Comparison of ENCODE assay signal across 13 cellular contexts in genomic region chr17:49717371-49717841, GRCh38. TPM values are rescaled to one million over a fixed set of nuclear protein-coding genes. Genes with fewer than 3 reads are reported as not detected.
DNase-seq lines count a peak whose midpoint lies in the region; ATAC-seq, FAIRE-seq and TF ChIP-seq lines count a peak whose summit lies in the region.
"Had no signal": no experiment of that assay in that cellular context is flagged by ENCODE, and none has a peak within 500 bp of the region (broad histone marks: within the 10 kb centered on the region; RNA-seq: fewer than 3 reads in every experiment).

No MANE protein-coding gene starts in this region.

- H3K4me3 Mint-ChIP-seq in CD8-positive, alpha-beta memory T cell: peak overlapping the region in 6 of 7 donors; percentile 25 to 72 (median 51)
- no peak overlapping the region for H3K4me3 Mint-ChIP-seq in naive thymus-derived CD8-positive, alpha-beta T cell
- H3K4me3 Mint-ChIP-seq: mesothelial cell of epicardium had no signal

- WGBS in K562 (ENCODE audit: insufficient coverage, low coverage, missing lambda C conversion rate): 96% methylated on average over 9 of the region's 9 CpGs

- no peak for DNase-seq in CD8-positive, alpha-beta memory T cell
- DNase-seq in RPMI7951 (ENCODE audit: low read depth) (peak; percentile 57), K562 (ENCODE audit: extremely low read depth in 1 of 4, low spot score in 3 of 4) (no peak), NCI-H526 treated with DMSO at 0.1 percent for 48 hours (lab: John Stamatoyannopoulos, UW) (no peak), GF-D8 (lab: John Stamatoyannopoulos, UW) (no peak)
- DNase-seq in naive thymus-derived CD8-positive, alpha-beta T cell: no peak
- DNase-seq: KBM-7, NCI-H2107, Peyer's patch, retina had no signal

- H3K27me3 ChIP-seq in CD8-positive, alpha-beta memory T cell (ENCODE audit: insufficient read depth, low read length, poor library complexity, severe bottlenecking): no peaks in the 10 kb centered on the region
- H3K27me3 ChIP-seq in K562 (ENCODE audit: control insufficient read depth in 2 of 2, insufficient read depth in 2 of 2, low read length in 2 of 2): no peaks in the 10 kb centered on the region
- H3K27me3 ChIP-seq: Peyer's patch had no signal

- CTCF ChIA-PET in CD8-positive, alpha-beta memory T cell (lab: Charles Lee): interaction anchor here (1.4 to 3.2 kb wide), 5 partner anchors 9 to 76 kb away, joined by 3 to 13 read pairs (median 5); partner anchors contain the start of gene SLC35B1
- CTCF ChIA-PET in K562 (lab: Yijun Ruan, JAX; ENCODE audit: low intra/inter-chr PET ratio): no interaction called here

- H3K79me2 ChIP-seq in K562 (ENCODE audit: control insufficient read depth, insufficient read depth, low read length): no peaks in the 10 kb centered on the region

- no peak overlapping the region for H3K9ac ChIP-seq in K562 (ENCODE audit: insufficient read depth in 1 of 2, low read depth in 2 of 2, low read length in 2 of 2)

- POLR2A ChIA-PET in CD8-positive, alpha-beta memory T cell (lab: Charles Lee): interaction anchor here (0.8 kb wide), 1 partner anchor 71 kb away, joined by 3 read pairs; the partner anchor contains the start of gene KAT7
- POLR2A ChIA-PET in K562 (lab: Yijun Ruan, JAX): interaction anchor here (2.3 kb wide), 1 partner anchor 10 kb away, joined by 7 read pairs; the partner anchor contains the start of gene SLC35B1
- POLR2A ChIA-PET in naive thymus-derived CD8-positive, alpha-beta T cell (lab: Charles Lee): interaction anchor here (2.2 to 4.9 kb wide), 2 partner anchors 9 to 45 kb away, joined by 6 to 26 read pairs; partner anchors contain the start of genes FAM117A and SLC35B1

- H3K36me3 ChIP-seq in CD8-positive, alpha-beta memory T cell (ENCODE audit: insufficient read depth, low read length): peaks cover 63% of the 10 kb centered on the region
- peaks cover 95% of the 10 kb centered on the region for H3K36me3 ChIP-seq in K562 (ENCODE audit: control insufficient read depth, insufficient read depth, low read length)

- no TSS peak for BruUV-seq in K562 (replicated peaks; lab: Mats Ljungman, UMichigan)

- TF ChIP-seq CTCF in K562 (IDR thresholded peaks at IDR 0.05 in 2 of 3, conservative IDR thresholded peaks at IDR 0.05 in 1 of 3; ENCODE audit: insufficient read depth in 2 of 3, low read depth in 1 of 3, low read length in 3 of 3): no peak

- no peak for TF ChIP-seq RAD21 in K562 (CRISPR knock-in tag; conservative IDR thresholded peaks at IDR 0.05 in 1 of 2, IDR thresholded peaks at IDR 0.05 in 1 of 2)

- no peaks in the 10 kb centered on the region for H3K9me3 ChIP-seq in CD8-positive, alpha-beta memory T cell (ENCODE audit: low read length)
- H3K9me3 ChIP-seq in K562 (replicated peaks; ENCODE audit: control insufficient read depth, insufficient read depth, low read depth, low read length): no peaks in the 10 kb centered on the region
- H3K9me3 ChIP-seq: Peyer's patch had no signal

- H3K27ac ChIP-seq in CD8-positive, alpha-beta memory T cell (ENCODE audit: low read depth, low read length): peak overlapping the region; percentile 86
- H3K27ac ChIP-seq in K562 (ENCODE audit: extremely low read depth, low read depth, low read length): no peak overlapping the region
- H3K27ac ChIP-seq: Peyer's patch had no signal

- FAIRE-seq in K562 (lab: Jason Lieb, UNC): no peak

- H3K9me3 Mint-ChIP-seq in CD8-positive, alpha-beta memory T cell: no peaks in the 10 kb centered on the region
- no peaks in the 10 kb centered on the region for H3K9me3 Mint-ChIP-seq in naive thymus-derived CD8-positive, alpha-beta T cell
- H3K9me3 Mint-ChIP-seq: mesothelial cell of epicardium had no signal

- in situ Hi-C loops in K562 (cut with MboI): no loop called here

- ATAC-seq in K562 (no peak), GM21825 (IDR thresholded peaks at IDR 0.05; ENCODE audit: unreplicated experiment) (no peak), GM18520 (IDR thresholded peaks at IDR 0.05; ENCODE audit: unreplicated experiment) (no peak)
- no peak for ATAC-seq in naive thymus-derived CD8-positive, alpha-beta T cell

- no peak overlapping the region for H2AFZ ChIP-seq in K562 (ENCODE audit: low read depth, low read length)

- intact Hi-C loops in K562 (cut with micrococcal nuclease): no loop called here

- peaks cover 21 to 92% (median 29%) of the 10 kb centered on the region in 3 donors for H3K36me3 Mint-ChIP-seq in CD8-positive, alpha-beta memory T cell
- peaks cover 10 to 92% (median 19%) of the 10 kb centered on the region in 3 donors for H3K36me3 Mint-ChIP-seq in naive thymus-derived CD8-positive, alpha-beta T cell

- TF ChIP-seq POLR2A in K562 (conservative IDR thresholded peaks at IDR 0.05): no peak

- TF ChIP-seq EP300 in K562 (IDR thresholded peaks at IDR 0.05; ENCODE audit: low read length): no peak

- no peak overlapping the region for H3K4me2 ChIP-seq in K562 (ENCODE audit: insufficient read depth, low read length)

- peaks cover 51% of the 10 kb centered on the region for H3K4me1 ChIP-seq in CD8-positive, alpha-beta memory T cell (ENCODE audit: insufficient read depth, low read length)
- H3K4me1 ChIP-seq in K562 (replicated peaks in 1 of 2; ENCODE audit: control insufficient read depth in 2 of 2, insufficient read depth in 2 of 2, low read length in 2 of 2): no peaks in the 10 kb centered on the region

- no peaks in the 10 kb centered on the region for H4K20me1 ChIP-seq in K562 (replicated peaks; ENCODE audit: control insufficient read depth, insufficient read depth, low read length)

- H3K27ac Mint-ChIP-seq in CD8-positive, alpha-beta memory T cell: peak overlapping the region; percentile 92 to 99 (median 99)
- peak overlapping the region in 8 of 10 donors; percentile 15 to 97 (median 70) for H3K27ac Mint-ChIP-seq in naive thymus-derived CD8-positive, alpha-beta T cell
- H3K27ac Mint-ChIP-seq: mesothelial cell of epicardium had no signal

- no peak overlapping the region for H3K4me3 ChIP-seq in CD8-positive, alpha-beta memory T cell (ENCODE audit: low read length)
- no peak overlapping the region for H3K4me3 ChIP-seq in K562
- H3K4me3 ChIP-seq: Peyer's patch had no signal

- no peaks in the 10 kb centered on the region for H3K27me3 Mint-ChIP-seq in CD8-positive, alpha-beta memory T cell
- H3K27me3 Mint-ChIP-seq in naive thymus-derived CD8-positive, alpha-beta T cell: no peaks in the 10 kb centered on the region

- H3K4me1 Mint-ChIP-seq in CD8-positive, alpha-beta memory T cell: peaks cover 50 to 60% (median 51%) of the 10 kb centered on the region in 3 donors
- H3K4me1 Mint-ChIP-seq in naive thymus-derived CD8-positive, alpha-beta T cell: peaks cover 11 to 47% (median 20%) of the 10 kb centered on the region in 4 donors
- H3K4me1 Mint-ChIP-seq: mesothelial cell of epicardium had no signal

- peaks cover 4% of the 10 kb centered on the region for H3K9me1 ChIP-seq in K562 (ENCODE audit: control insufficient read depth, insufficient read depth, low read length)

RNA-seq across cellular contexts. Expression of gene SLC35B1, which starts 9.6 kb away (rescaled TPM):
- 10 to 100 TPM; 82.8 to 88.9 TPM for total RNA-seq in CD8-positive, alpha-beta memory T cell
- 34.6 TPM for polyA plus RNA-seq in CD8-positive, alpha-beta memory T cell
- total RNA-seq in RPMI7951 (2014; rRNA removed; shearing (Covaris generic)): 52.0 and 63.8 TPM in 2 replicates
- 115 and 192 TPM in 2 replicates for total RNA-seq in K562 (2011; cell fraction: chromatin; rRNA removed; ENCODE audit: low replicate concordance)
- 145 and 163 TPM in 2 replicates for total RNA-seq in K562 (2011; cell fraction: nucleolus; rRNA removed)
- 170 and 177 TPM in 2 replicates for total RNA-seq in K562 (2011; cell fraction: nucleoplasm; rRNA removed)
- total RNA-seq in K562 (2014; rRNA removed): 51.4 and 58.8 TPM in 2 replicates
- total RNA-seq in K562 (2014; rRNA removed; fragmentation: Illumina TruSeq; extraction: Trizol): 76.4 and 77.1 TPM in 2 replicates
- 64.1 and 74.2 TPM in 2 replicates for total RNA-seq in K562 (2015; rRNA removed; fragmentation: Illumina TruSeq; extraction: Trizol)
- 66.2 and 66.3 TPM in 2 replicates for total RNA-seq in K562 (2021)
- 87.9 and 103 TPM in 2 replicates for polyA plus RNA-seq in K562 (2011; rRNA removed)
- 75.0 and 110 TPM in 2 replicates for polyA plus RNA-seq in K562 (2011; cell fraction: cytosol; rRNA removed)
- polyA plus RNA-seq in K562 (2011; cell fraction: nucleus; rRNA removed): 141 and 182 TPM in 2 replicates
- polyA plus RNA-seq in K562 (2012): 67.9 and 71.4 TPM in 2 replicates
- polyA plus RNA-seq in K562 (2014; fragmentation: Illumina TruSeq; extraction: Trizol): 70.7 and 71.3 TPM in 2 replicates
- polyA plus RNA-seq in K562 (2014; fragmentation: Nextera tagmentation; extraction: Ambion mirVana): 10 to 100 TPM; 62.0 to 64.4 TPM
- polyA plus RNA-seq in K562 (2014; rRNA removed): 53.4 and 54.3 TPM in 2 replicates
- polyA minus RNA-seq in K562 (2011; rRNA and poly(A)+ RNA removed): 58.8 and 75.1 TPM in 2 replicates
- polyA minus RNA-seq in K562 (2011; cell fraction: cytosol; rRNA and poly(A)+ RNA removed): 43.5 and 45.8 TPM in 2 replicates
- polyA minus RNA-seq in K562 (2011; cell fraction: nucleus; rRNA and poly(A)+ RNA removed): 41.2 and 65.6 TPM in 2 replicates
- 10 to 100 TPM; 38.8 to 39.7 TPM for total RNA-seq in naive thymus-derived CD8-positive, alpha-beta T cell
- polyA plus RNA-seq in naive thymus-derived CD8-positive, alpha-beta T cell: 10 to 100 TPM; 20.3 to 27.4 (median 21.8) TPM

RNA-seq across cellular contexts. Expression of gene SPOP, which starts 39.5 kb away (rescaled TPM):
- total RNA-seq in CD8-positive, alpha-beta memory T cell: 10 to 100 TPM; 74.8 to 75.1 TPM
- polyA plus RNA-seq in CD8-positive, alpha-beta memory T cell: 101 TPM
- total RNA-seq in RPMI7951 (2014; rRNA removed; shearing (Covaris generic)): 32.1 and 34.1 TPM in 2 replicates
- 52.8 and 102 TPM in 2 replicates for total RNA-seq in K562 (2011; cell fraction: chromatin; rRNA removed; ENCODE audit: low replicate concordance)
- 29.2 and 35.5 TPM in 2 replicates for total RNA-seq in K562 (2011; cell fraction: nucleolus; rRNA removed)
- total RNA-seq in K562 (2011; cell fraction: nucleoplasm; rRNA removed): 46.6 and 74.1 TPM in 2 replicates
- total RNA-seq in K562 (2014; rRNA removed) (34.2 and 46.7 TPM in 2 replicates), K562 (2014; rRNA removed; fragmentation: Illumina TruSeq; extraction: Trizol) (38.5 and 43.0 TPM in 2 replicates), K562 (2015; rRNA removed; fragmentation: Illumina TruSeq; extraction: Trizol) (39.7 and 40.6 TPM in 2 replicates), K562 (2021) (52.6 and 52.7 TPM in 2 replicates)
- polyA plus RNA-seq in K562 (2011; rRNA removed) (63.3 and 68.0 TPM in 2 replicates), K562 (2014; fragmentation: Illumina TruSeq; extraction: Trizol) (49.7 and 54.7 TPM in 2 replicates), K562 (2014; fragmentation: Nextera tagmentation; extraction: Ambion mirVana) (10 to 100 TPM; 39.6 to 65.9 TPM), K562 (2014; rRNA removed) (34.4 and 36.1 TPM in 2 replicates)
- polyA plus RNA-seq in K562 (2011; cell fraction: cytosol; rRNA removed): 44.2 and 55.4 TPM in 2 replicates
- 38.3 and 55.5 TPM in 2 replicates for polyA plus RNA-seq in K562 (2011; cell fraction: nucleus; rRNA removed)
- polyA plus RNA-seq in K562 (2012): 39.4 and 42.1 TPM in 2 replicates
- polyA minus RNA-seq in K562 (2011; rRNA and poly(A)+ RNA removed): 60.1 and 66.0 TPM in 2 replicates
- 39.5 and 53.6 TPM in 2 replicates for polyA minus RNA-seq in K562 (2011; cell fraction: cytosol; rRNA and poly(A)+ RNA removed)
- polyA minus RNA-seq in K562 (2011; cell fraction: nucleus; rRNA and poly(A)+ RNA removed): 22.8 and 34.5 TPM in 2 replicates
- 10 to 100 TPM; 91.0 to 92.0 TPM for total RNA-seq in naive thymus-derived CD8-positive, alpha-beta T cell
- 100 to 1,000 TPM in 2 of 3 donors, 10 to 100 TPM in 1; 75.9 to 126 (median 103) TPM for polyA plus RNA-seq in naive thymus-derived CD8-positive, alpha-beta T cell

RNA-seq across cellular contexts. Expression of gene FAM117A, which starts 46.5 kb away (rescaled TPM):
- 10 to 100 TPM; 21.8 to 24.8 TPM for total RNA-seq in CD8-positive, alpha-beta memory T cell
- polyA plus RNA-seq in CD8-positive, alpha-beta memory T cell: 85.0 TPM
- 3.5 and 5.3 TPM in 2 replicates for total RNA-seq in RPMI7951 (2014; rRNA removed; shearing (Covaris generic))
- total RNA-seq in K562 (2011; cell fraction: chromatin; rRNA removed; ENCODE audit: low replicate concordance): 36.1 and 63.6 TPM in 2 replicates
- 46.1 and 47.4 TPM in 2 replicates for total RNA-seq in K562 (2011; cell fraction: nucleolus; rRNA removed)
- 43.6 and 73.7 TPM in 2 replicates for total RNA-seq in K562 (2011; cell fraction: nucleoplasm; rRNA removed)
- 36.6 and 53.7 TPM in 2 replicates for total RNA-seq in K562 (2014; rRNA removed)
- total RNA-seq in K562 (2014; rRNA removed; fragmentation: Illumina TruSeq; extraction: Trizol): 17.2 and 17.4 TPM in 2 replicates
- total RNA-seq in K562 (2015; rRNA removed; fragmentation: Illumina TruSeq; extraction: Trizol): 29.9 and 31.6 TPM in 2 replicates
- 57.1 and 60.6 TPM in 2 replicates for total RNA-seq in K562 (2021)
- 40.4 and 70.5 TPM in 2 replicates for polyA plus RNA-seq in K562 (2011; rRNA removed)
- polyA plus RNA-seq in K562 (2011; cell fraction: cytosol; rRNA removed): 42.0 and 64.7 TPM in 2 replicates
- polyA plus RNA-seq in K562 (2011; cell fraction: nucleus; rRNA removed): 39.9 and 55.6 TPM in 2 replicates
- 40.1 and 94.9 TPM in 2 replicates for polyA plus RNA-seq in K562 (2012)
- 78.9 and 79.7 TPM in 2 replicates for polyA plus RNA-seq in K562 (2014; fragmentation: Illumina TruSeq; extraction: Trizol)
- polyA plus RNA-seq in K562 (2014; fragmentation: Nextera tagmentation; extraction: Ambion mirVana): 1 to 10 TPM; 3.1 to 4.7 TPM
- 62.9 and 65.9 TPM in 2 replicates for polyA plus RNA-seq in K562 (2014; rRNA removed)
- 19.7 and 22.8 TPM in 2 replicates for polyA minus RNA-seq in K562 (2011; rRNA and poly(A)+ RNA removed)
- polyA minus RNA-seq in K562 (2011; cell fraction: cytosol; rRNA and poly(A)+ RNA removed): 29.9 and 30.1 TPM in 2 replicates
- 22.2 and 22.9 TPM in 2 replicates for polyA minus RNA-seq in K562 (2011; cell fraction: nucleus; rRNA and poly(A)+ RNA removed)
- 10 to 100 TPM; 84.5 to 90.8 TPM for total RNA-seq in naive thymus-derived CD8-positive, alpha-beta T cell
- polyA plus RNA-seq in naive thymus-derived CD8-positive, alpha-beta T cell: 10 to 100 TPM; 36.9 to 53.6 (median 46.7) TPM

Comparison
In these comparisons a context has a peak if more than half of its experiments do, and no peak if none do; other contexts are left out.
1. H3K4me3 Mint-ChIP-seq: peak in CD8-positive, alpha-beta memory T cell (6 of 7); none in naive thymus-derived CD8-positive, alpha-beta T cell (0 of 10).